ENCODE assay signal across 24 cellular contexts in the genomic region with DNA sequence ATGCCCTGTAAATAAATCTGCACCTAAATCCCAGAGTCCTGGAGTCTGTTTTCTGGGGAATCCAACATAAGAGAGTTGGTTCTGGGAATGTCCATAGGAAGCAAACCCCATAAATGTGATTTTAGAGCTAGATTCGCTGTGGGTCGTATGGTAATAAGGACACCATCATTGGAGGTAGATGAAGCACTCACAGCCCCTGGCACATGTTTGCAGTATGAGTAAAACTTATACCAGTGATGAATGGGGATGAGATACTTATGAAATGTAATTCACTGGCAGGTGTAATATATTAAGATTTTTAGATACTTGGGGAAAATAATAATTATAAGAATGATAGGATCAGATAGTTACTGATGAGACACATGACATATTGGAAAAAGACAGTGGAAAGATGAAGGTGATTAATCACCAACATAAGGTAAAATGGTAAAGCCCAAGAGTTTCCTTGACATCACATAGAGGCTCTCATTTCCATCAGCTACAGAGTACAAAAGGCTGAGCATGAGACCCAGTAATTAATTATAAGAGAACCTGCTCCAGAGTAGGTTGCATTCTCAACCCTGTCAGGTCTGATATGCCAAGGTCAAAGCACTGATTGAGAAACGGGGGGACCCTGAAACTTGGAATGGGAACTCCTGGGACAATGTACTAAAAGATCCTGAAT. TPM values are rescaled to one million over a fixed set of nuclear protein-coding genes. Genes with fewer than 3 reads are reported as not detected.
DNase-seq lines count a peak whose midpoint lies in the region; ATAC-seq and TF ChIP-seq lines count a peak whose summit lies in the region.
"Had no signal": no experiment of that assay in that cellular context is flagged by ENCODE, and none has a peak within 500 bp of the region (broad histone marks: within the 10 kb centered on the region; RNA-seq: fewer than 3 reads in every experiment).

No MANE protein-coding gene starts in this region.

- CTCF ChIA-PET in activated CD8-positive, alpha-beta T cell treated with anti-CD3 and anti-CD28 coated beads for 36 hours (lab: Charles Lee), result interaction anchor here (1.4 to 1.6 kb wide), 3 partner anchors 10 to 22 kb away, joined by 3 to 5 read pairs (median 3); no protein-coding TSS in a partner anchor
- CTCF ChIA-PET in activated CD8-positive, alpha-beta T cell treated with anti-CD3 and anti-CD28 coated beads, Interleukin-2, amount 10 ng/mL, durations not matched to agents 7 days and 5 days (lab: Charles Lee), result interaction anchor here (1.2 kb wide), 1 partner anchor 31 kb away, joined by 3 read pairs; no protein-coding TSS in a partner anchor

- POLR2A ChIA-PET in activated CD8-positive, alpha-beta T cell treated with anti-CD3 and anti-CD28 coated beads for 36 hours (lab: Charles Lee), result interaction anchor here (0.7 kb wide), 1 partner anchor 12 kb away, joined by 3 read pairs; no protein-coding TSS in a partner anchor
- POLR2A ChIA-PET in activated CD8-positive, alpha-beta T cell treated with anti-CD3 and anti-CD28 coated beads, Interleukin-2, amount 10 ng/mL, durations not matched to agents 7 days and 5 days (lab: Charles Lee), result no interaction called here

- no peaks in the 10 kb centered on the region for H3K27me3 Mint-ChIP-seq in activated CD8-positive, alpha-beta T cell treated with anti-CD3 and anti-CD28 coated beads for 36 hours
- no peaks in the 10 kb centered on the region for H3K27me3 Mint-ChIP-seq in activated CD8-positive, alpha-beta T cell treated with anti-CD3 and anti-CD28 coated beads, Interleukin-2, amount 10 ng/mL, durations not matched to agents 7 days and 5 days (ENCODE audit: low read depth)
- H3K27me3 Mint-ChIP-seq in activated naive CD8-positive, alpha-beta T cell, result no peaks in the 10 kb centered on the region
- H3K27me3 Mint-ChIP-seq in activated naive CD8-positive, alpha-beta T cell treated with anti-CD3 and anti-CD28 coated beads, Interleukin-2, amount 50 U/mL, for 24 hours, result no peaks in the 10 kb centered on the region
- H3K27me3 Mint-ChIP-seq in stimulated activated naive CD8-positive, alpha-beta T cell treated with anti-CD3 and anti-CD28 coated beads, Interleukin-15, amount 100 ng/mL, for 72 hours, result no peaks in the 10 kb centered on the region
- H3K27me3 Mint-ChIP-seq: CD4-positive, alpha-beta T cell had no signal

- peaks cover 40% of the 10 kb centered on the region for H3K9me3 Mint-ChIP-seq in activated CD8-positive, alpha-beta T cell treated with anti-CD3 and anti-CD28 coated beads for 36 hours
- peaks cover 30% of the 10 kb centered on the region for H3K9me3 Mint-ChIP-seq in activated CD8-positive, alpha-beta T cell treated with anti-CD3 and anti-CD28 coated beads, Interleukin-2, amount 10 ng/mL, durations not matched to agents 7 days and 5 days (ENCODE audit: insufficient read depth)
- peaks cover 11% of the 10 kb centered on the region for H3K9me3 Mint-ChIP-seq in activated naive CD8-positive, alpha-beta T cell (ENCODE audit: low read depth)
- H3K9me3 Mint-ChIP-seq in activated naive CD8-positive, alpha-beta T cell treated with anti-CD3 and anti-CD28 coated beads, Interleukin-2, amount 50 U/mL, for 24 hours, result peaks cover 21% of the 10 kb centered on the region
- peaks cover 12 to 18% of the 10 kb centered on the region in 2 donors for H3K9me3 Mint-ChIP-seq in stimulated activated naive CD8-positive, alpha-beta T cell treated with anti-CD3 and anti-CD28 coated beads, Interleukin-15, amount 100 ng/mL, for 72 hours
- H3K9me3 Mint-ChIP-seq: CD4-positive, alpha-beta T cell had no signal

- H3K27ac Mint-ChIP-seq in activated CD8-positive, alpha-beta T cell treated with anti-CD3 and anti-CD28 coated beads for 36 hours, result no peak overlapping the region
- H3K27ac Mint-ChIP-seq in activated CD8-positive, alpha-beta T cell treated with anti-CD3 and anti-CD28 coated beads, Interleukin-2, amount 10 ng/mL, durations not matched to agents 7 days and 5 days, result no peak overlapping the region
- H3K27ac Mint-ChIP-seq in activated naive CD8-positive, alpha-beta T cell, result peak overlapping the region; percentile 68
- peak overlapping the region; percentile 67 for H3K27ac Mint-ChIP-seq in activated naive CD8-positive, alpha-beta T cell treated with anti-CD3 and anti-CD28 coated beads, Interleukin-2, amount 50 U/mL, for 24 hours
- no peak overlapping the region for H3K27ac Mint-ChIP-seq in stimulated activated naive CD8-positive, alpha-beta T cell treated with anti-CD3 and anti-CD28 coated beads, Interleukin-15, amount 100 ng/mL, for 72 hours
- H3K27ac Mint-ChIP-seq: CD14-positive monocyte; CD4-positive, alpha-beta T cell; CD8-positive, alpha-beta memory T cell had no signal

- intact Hi-C loops in activated CD8-positive, alpha-beta T cell treated with anti-CD3 and anti-CD28 coated beads for 36 hours (cut with micrococcal nuclease), result no loop called here

- peaks cover 53% of the 10 kb centered on the region for H3K4me1 Mint-ChIP-seq in activated CD8-positive, alpha-beta T cell treated with anti-CD3 and anti-CD28 coated beads for 36 hours (ENCODE audit: low read depth)
- peaks cover 32% of the 10 kb centered on the region for H3K4me1 Mint-ChIP-seq in activated CD8-positive, alpha-beta T cell treated with anti-CD3 and anti-CD28 coated beads, Interleukin-2, amount 10 ng/mL, durations not matched to agents 7 days and 5 days (ENCODE audit: low read depth)
- H3K4me1 Mint-ChIP-seq in activated naive CD8-positive, alpha-beta T cell (ENCODE audit: low read depth), result peaks cover 68% of the 10 kb centered on the region
- peaks cover 50% of the 10 kb centered on the region for H3K4me1 Mint-ChIP-seq in activated naive CD8-positive, alpha-beta T cell treated with anti-CD3 and anti-CD28 coated beads, Interleukin-2, amount 50 U/mL, for 24 hours
- peaks cover 52% of the 10 kb centered on the region for H3K4me1 Mint-ChIP-seq in stimulated activated naive CD8-positive, alpha-beta T cell treated with anti-CD3 and anti-CD28 coated beads, Interleukin-15, amount 100 ng/mL, for 72 hours

- TF ChIP-seq CTCF in activated CD8-positive, alpha-beta T cell treated with anti-CD3 and anti-CD28 coated beads for 36 hours (IDR thresholded peaks at IDR 0.05), result no peak

- ATAC-seq in activated CD8-positive, alpha-beta T cell treated with anti-CD3 and anti-CD28 coated beads for 36 hours, result peak; percentile 47
- ATAC-seq in activated CD8-positive, alpha-beta T cell treated with anti-CD3 and anti-CD28 coated beads, Interleukin-2, amount 10 ng/mL, durations not matched to agents 7 days and 5 days, result no peak
- ATAC-seq in activated naive CD8-positive, alpha-beta T cell treated with anti-CD3 and anti-CD28 coated beads, Interleukin-2, amount 50 U/mL, for 24 hours, result peak; percentile 58
- peak; percentile 56 for ATAC-seq in stimulated activated naive CD8-positive, alpha-beta T cell treated with anti-CD3 and anti-CD28 coated beads, Interleukin-15, amount 100 ng/mL, for 72 hours
- ATAC-seq in SK-N-SH treated with all-trans-retinoic acid at 6 μM for 48 hours, result no peak
- ATAC-seq: A549, GM12878 had no signal

- DNase-seq in activated CD8-positive, alpha-beta T cell treated with anti-CD3 and anti-CD28 coated beads for 36 hours, result no peak
- DNase-seq in activated CD8-positive, alpha-beta T cell treated with anti-CD3 and anti-CD28 coated beads, Interleukin-2, amount 10 ng/mL, durations not matched to agents 7 days and 5 days, result no peak
- DNase-seq in activated naive CD8-positive, alpha-beta T cell treated with anti-CD3 and anti-CD28 coated beads, Interleukin-2, amount 50 U/mL, for 24 hours, result no peak
- DNase-seq in stimulated activated naive CD8-positive, alpha-beta T cell treated with anti-CD3 and anti-CD28 coated beads, Interleukin-15, amount 100 ng/mL, for 72 hours, result no peak
- no peak for DNase-seq in NCI-H1092 (lab: John Stamatoyannopoulos, UW)
- DNase-seq: 8988T; ACHN; AML-193; BE2C; CD4-positive, alpha-beta T cell; CD8-positive, alpha-beta memory T cell; DMS 273 treated with DMSO at 0.1 percent for 48 hours; DMS79; EL; GDM1; GM23248; H7; HCEC 1CT had no signal

- H3K36me3 Mint-ChIP-seq in activated CD8-positive, alpha-beta T cell treated with anti-CD3 and anti-CD28 coated beads for 36 hours (ENCODE audit: low read depth), result peaks cover 29% of the 10 kb centered on the region
- H3K36me3 Mint-ChIP-seq in activated CD8-positive, alpha-beta T cell treated with anti-CD3 and anti-CD28 coated beads, Interleukin-2, amount 10 ng/mL, durations not matched to agents 7 days and 5 days (ENCODE audit: low read depth), result peaks cover 55% of the 10 kb centered on the region
- H3K36me3 Mint-ChIP-seq in activated naive CD8-positive, alpha-beta T cell, result peaks cover 12% of the 10 kb centered on the region
- peaks cover 18% of the 10 kb centered on the region for H3K36me3 Mint-ChIP-seq in activated naive CD8-positive, alpha-beta T cell treated with anti-CD3 and anti-CD28 coated beads, Interleukin-2, amount 50 U/mL, for 24 hours (ENCODE audit: low read depth)
- H3K36me3 Mint-ChIP-seq: CD14-positive monocyte had no signal

- H3K4me3 Mint-ChIP-seq in activated CD8-positive, alpha-beta T cell treated with anti-CD3 and anti-CD28 coated beads for 36 hours, result no peak overlapping the region
- H3K4me3 Mint-ChIP-seq in activated CD8-positive, alpha-beta T cell treated with anti-CD3 and anti-CD28 coated beads, Interleukin-2, amount 10 ng/mL, durations not matched to agents 7 days and 5 days, result no peak overlapping the region
- no peak overlapping the region for H3K4me3 Mint-ChIP-seq in activated naive CD8-positive, alpha-beta T cell
- H3K4me3 Mint-ChIP-seq in activated naive CD8-positive, alpha-beta T cell treated with anti-CD3 and anti-CD28 coated beads, Interleukin-2, amount 50 U/mL, for 24 hours, result no peak overlapping the region
- no peak overlapping the region for H3K4me3 Mint-ChIP-seq in stimulated activated naive CD8-positive, alpha-beta T cell treated with anti-CD3 and anti-CD28 coated beads, Interleukin-15, amount 100 ng/mL, for 72 hours
- H3K4me3 Mint-ChIP-seq: CD14-positive monocyte; CD4-positive, alpha-beta T cell; CD8-positive, alpha-beta memory T cell had no signal

TF ChIP-seq in SK-N-SH treated with all-trans-retinoic acid at 6 μM for 48 hours, 23 proteins besides CTCF, POLR2A, EP300 and RAD21 (continues in another document):
- TF ChIP-seq, protein P1, sequence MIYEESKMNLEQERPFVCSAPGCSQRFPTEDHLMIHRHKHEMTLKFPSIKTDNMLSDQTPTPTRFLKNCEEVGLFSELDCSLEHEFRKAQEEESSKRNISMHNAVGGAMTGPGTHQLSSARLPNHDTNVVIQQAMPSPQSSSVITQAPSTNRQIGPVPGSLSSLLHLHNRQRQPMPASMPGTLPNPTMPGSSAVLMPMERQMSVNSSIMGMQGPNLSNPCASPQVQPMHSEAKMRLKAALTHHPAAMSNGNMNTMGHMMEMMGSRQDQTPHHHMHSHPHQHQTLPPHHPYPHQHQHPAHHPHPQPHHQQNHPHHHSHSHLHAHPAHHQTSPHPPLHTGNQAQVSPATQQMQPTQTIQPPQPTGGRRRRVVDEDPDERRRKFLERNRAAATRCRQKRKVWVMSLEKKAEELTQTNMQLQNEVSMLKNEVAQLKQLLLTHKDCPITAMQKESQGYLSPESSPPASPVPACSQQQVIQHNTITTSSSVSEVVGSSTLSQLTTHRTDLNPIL (CRISPR knock-in tag; IDR thresholded peaks at IDR 0.05; ENCODE audit: low read depth), result no peak
- TF ChIP-seq ZFP3 (CRISPR knock-in tag; IDR thresholded peaks at IDR 0.05) (no peak), ZFP30 (CRISPR knock-in tag; IDR thresholded peaks at IDR 0.05) (no peak)

RNA-seq across cellular contexts. Expression of a gene that starts 44.7 kb away (rescaled TPM):
- total RNA-seq in activated CD8-positive, alpha-beta T cell treated with anti-CD3 and anti-CD28 coated beads for 36 hours, result 10 to 100 TPM; 79.5 to 80.1 TPM
- total RNA-seq in activated CD8-positive, alpha-beta T cell treated with anti-CD3 and anti-CD28 coated beads, Interleukin-2, amount 10 ng/mL, durations not matched to agents 7 days and 5 days, result 100 to 1,000 TPM; 142 to 144 TPM
- total RNA-seq: H1, H7 had no signal

Comparison
In these comparisons a context has a peak if more than half of its experiments do, and no peak if none do; other contexts are left out.
1. ATAC-seq: peak in activated CD8-positive, alpha-beta T cell treated with anti-CD3 and anti-CD28 coated beads for 36 hours (single experiment), activated naive CD8-positive, alpha-beta T cell treated with anti-CD3 and anti-CD28 coated beads, Interleukin-2, amount 50 U/mL, for 24 hours (single experiment) and stimulated activated naive CD8-positive, alpha-beta T cell treated with anti-CD3 and anti-CD28 coated beads, Interleukin-15, amount 100 ng/mL, for 72 hours (single experiment); none in activated CD8-positive, alpha-beta T cell treated with anti-CD3 and anti-CD28 coated beads, Interleukin-2, amount 10 ng/mL, durations not matched to agents 7 days and 5 days (single experiment) and SK-N-SH treated with all-trans-retinoic acid at 6 μM for 48 hours (single experiment).
2. H3K27ac Mint-ChIP-seq: peak in activated naive CD8-positive, alpha-beta T cell (single experiment) and activated naive CD8-positive, alpha-beta T cell treated with anti-CD3 and anti-CD28 coated beads, Interleukin-2, amount 50 U/mL, for 24 hours (single experiment); none in activated CD8-positive, alpha-beta T cell treated with anti-CD3 and anti-CD28 coated beads for 36 hours (single experiment), activated CD8-positive, alpha-beta T cell treated with anti-CD3 and anti-CD28 coated beads, Interleukin-2, amount 10 ng/mL, durations not matched to agents 7 days and 5 days (single experiment) and stimulated activated naive CD8-positive, alpha-beta T cell treated with anti-CD3 and anti-CD28 coated beads, Interleukin-15, amount 100 ng/mL, for 72 hours (0 of 2).